Comparison of ENCODE assay signal across 8 cellular contexts in the genomic region with DNA sequence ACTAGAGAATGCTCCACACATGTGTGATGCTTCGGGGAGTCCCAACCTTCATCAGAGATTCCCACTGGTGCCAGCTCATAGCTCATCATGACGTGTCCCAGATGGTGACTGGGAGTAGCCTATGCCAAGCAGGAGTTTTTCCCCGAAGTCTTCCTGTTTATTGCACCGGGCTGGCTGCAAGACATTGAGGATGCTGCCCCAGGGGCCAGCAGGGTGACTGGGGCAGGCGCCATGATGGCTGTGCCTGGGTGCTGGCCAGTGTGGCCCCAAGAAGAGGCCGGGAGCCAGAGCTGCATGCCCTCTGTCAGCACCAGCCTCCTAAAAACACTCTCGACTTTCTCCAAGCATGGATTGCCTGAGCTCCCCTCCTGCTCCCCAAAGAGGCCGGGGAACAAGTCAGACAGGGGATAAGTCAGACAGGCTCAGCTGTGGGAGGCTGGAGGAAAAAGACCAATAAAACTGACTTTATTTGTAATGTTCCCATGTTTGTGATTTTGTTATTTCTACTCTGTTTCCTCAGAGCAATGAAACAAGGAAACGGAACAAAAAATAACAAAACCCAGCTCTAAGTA. TPM values are rescaled to one million over a fixed set of nuclear protein-coding genes. Genes with fewer than 3 reads are reported as not detected.
DNase-seq lines count a peak whose midpoint lies in the region; ATAC-seq and TF ChIP-seq lines count a peak whose summit lies in the region.
"Not testable (repeated sequence)": the region's sequence is repeated elsewhere in the genome, so short reads cannot be mapped to it uniquely, and the experiment has no call there.

No MANE protein-coding gene starts in this region.

- POLR2A ChIA-PET in MCF 10A (lab: Yijun Ruan, JAX), result not testable (repeated sequence)

- peak; percentile 29 for DNase-seq in DMS53 treated with DMSO at 0.1 percent for 48 hours (lab: John Stamatoyannopoulos, UW; ENCODE audit: unreplicated experiment)
- peak; percentile 91 for DNase-seq in MG63
- peak; percentile 39 for DNase-seq in MCF 10A (ENCODE audit: unreplicated experiment)
- DNase-seq in fibroblast of peridontal ligament (ENCODE audit: extremely low read depth), result peak; percentile 3
- DNase-seq in kidney tubule cell (ENCODE audit: low spot score), result peak; percentile 88
- DNase-seq in mucosa of gallbladder (ENCODE audit: low spot score), result peak; percentile 22
- peak; percentile 32 to 49 for DNase-seq in psoas muscle
- DNase-seq in vagina (ENCODE audit: extremely low spot score in 2 of 2), result peak; percentile 90 to 96

- not testable (repeated sequence) for BruUV-seq in MCF 10A (replicated peaks; lab: Mats Ljungman, UMichigan)

- H3K27ac Mint-ChIP-seq in MCF 10A (ENCODE audit: low read depth, unreplicated experiment), result not testable (repeated sequence)

- not testable (repeated sequence) for H3K9me3 ChIP-seq in MG63, psoas muscle, vagina

- not testable (repeated sequence) for H3K36me3 ChIP-seq in MG63; psoas muscle (ENCODE audit: insufficient read depth in 1 of 2, low read depth in 1 of 2); vagina

- not testable (repeated sequence) for H3K4me1 Mint-ChIP-seq in MCF 10A (ENCODE audit: insufficient read depth, unreplicated experiment)

- intact Hi-C loops in MCF 10A (cut with micrococcal nuclease); psoas muscle (cut with DNase I); vagina (cut with DNase I): not testable (repeated sequence)

- not testable (repeated sequence) for H3K36me3 Mint-ChIP-seq in MCF 10A (ENCODE audit: insufficient read depth, unreplicated experiment)

- peak in 1 of 4 donors; percentile 27 for ATAC-seq in psoas muscle

- not testable (repeated sequence) for TF ChIP-seq POLR2A in vagina (IDR thresholded peaks at IDR 0.05)

- not testable (repeated sequence) for H3K27ac ChIP-seq in psoas muscle
- H3K27ac ChIP-seq in vagina, result peak overlapping the region; percentile 3

- CTCF ChIA-PET in MCF 10A (lab: Yijun Ruan, JAX), result not testable (repeated sequence)

- not testable (repeated sequence) for H3K4me3 ChIP-seq in MG63, psoas muscle, vagina

- H3K27me3 Mint-ChIP-seq in MCF 10A (ENCODE audit: insufficient read depth, unreplicated experiment), result not testable (repeated sequence)

- not testable (repeated sequence) for H3K4me1 ChIP-seq in psoas muscle, vagina

- not testable (repeated sequence) for H3K27me3 ChIP-seq in MG63, vagina
- peaks cover 0 to 11% (median 0%) of the 10 kb centered on the region in 3 donors for H3K27me3 ChIP-seq in psoas muscle (ENCODE audit: insufficient read depth in 3 of 3, low read length in 2 of 3)

- not testable (repeated sequence) for H3K4me3 Mint-ChIP-seq in MCF 10A (ENCODE audit: unreplicated experiment)

- 57 to 64% (median 60%) methylated on average over 9 of the region's 9 CpGs for whole genome bisulfite sequencing in psoas muscle, 3 donors

- not testable (repeated sequence) for H3K9me3 Mint-ChIP-seq in MCF 10A (ENCODE audit: unreplicated experiment)

- not testable (repeated sequence) for TF ChIP-seq CTCF in MCF 10A (IDR thresholded peaks at IDR 0.05; ENCODE audit: unreplicated experiment); psoas muscle (IDR thresholded peaks at IDR 0.05); vagina (IDR thresholded peaks at IDR 0.05)

RNA-seq across cellular contexts. Expression of gene RNU1-4, which starts 24.0 kb away (rescaled TPM):
- not detected in 2 replicates for total RNA-seq in MG63 (2014; rRNA removed; shearing (Covaris generic); ENCODE audit: low replicate concordance)
- total RNA-seq in MCF 10A (2022), result 1,539 and 1,606 TPM in 2 replicates
- total RNA-seq in mucosa of gallbladder, result 1,358 TPM
- 1,000 to 10,000 TPM; 1,264 to 5,208 (median 3,151) TPM for total RNA-seq in psoas muscle
- not detected for polyA plus RNA-seq in psoas muscle
- total RNA-seq in vagina, result 19,908 TPM

Comparison
In these comparisons a context has a peak if more than half of its experiments do, and no peak if none do; other contexts are left out.
1. DNase-seq: peak in every context shown above with its lines; median percentile 93 in vagina; 91 in MG63; 88 in kidney tubule cell; 40 in psoas muscle; 39 in MCF 10A; 29 in DMS53 treated with DMSO at 0.1 percent for 48 hours; 22 in mucosa of gallbladder; 3 in fibroblast of peridontal ligament.
2. RNA of gene RNU1-4, which starts 24.0 kb away (total RNA-seq): 19,908 TPM in vagina (single experiment), 1,264 to 5,208 TPM in psoas muscle, 1,539 to 1,606 TPM in MCF 10A and 1,358 TPM in mucosa of gallbladder (single experiment); not detected in MG63; every median in the first group is over 1,000 times any median in the second.